In genomic region chr16:4487955-4488481, GRCh38 we compare ENCODE assay signal across 12 cellular contexts. TPM values are rescaled to one million over a fixed set of nuclear protein-coding genes. Genes with fewer than 3 reads are reported as not detected.
DNase-seq lines count a peak whose midpoint lies in the region; ATAC-seq and TF ChIP-seq lines count a peak whose summit lies in the region.
"Had no signal": no experiment of that assay in that cellular context is flagged by ENCODE, and none has a peak within 500 bp of the region (broad histone marks: within the 10 kb centered on the region; RNA-seq: fewer than 3 reads in every experiment).

No MANE protein-coding gene starts in this region.

- intact Hi-C loops in activated T-helper 1 cell treated with anti-CD3 and anti-CD28 coated beads, Interleukin-12 subunit alpha, Interleukin-12 subunit beta, Interleukin-2, Interleukin-4 antibody, amounts not matched to agents 30 ng/mL and 10 ng/mL and 1 ng/mL, durations not matched to agents 14 hours and 24 hours and 36 hours (cut with micrococcal nuclease): loop anchor here (1.0 kb wide), 2 partner anchors 12 to 17 kb away; partner anchors contain the start of gene HMOX2

- H3K36me3 ChIP-seq in endodermal cell (ENCODE audit: control insufficient read depth, insufficient read depth, low read length): peaks cover 14% of the 10 kb centered on the region

- no peaks in the 10 kb centered on the region for H3K9me3 ChIP-seq in endodermal cell (ENCODE audit: control insufficient read depth, low read length)
- H3K9me3 ChIP-seq: BE2C had no signal

- no peaks in the 10 kb centered on the region for H3K9me3 Mint-ChIP-seq in activated T-cell treated with anti-CD3 and anti-CD28 coated beads, Interleukin-2, amount 50 U/mL, for 4 hours
- H3K9me3 Mint-ChIP-seq in activated T-helper 1 cell treated with anti-CD3 and anti-CD28 coated beads, Interleukin-12 subunit alpha, Interleukin-12 subunit beta, Interleukin-2, Interleukin-4 antibody, amounts not matched to agents 30 ng/mL and 10 ng/mL and 1 ng/mL, durations not matched to agents 14 hours and 24 hours and 36 hours: no peaks in the 10 kb centered on the region
- no peaks in the 10 kb centered on the region for H3K9me3 Mint-ChIP-seq in stimulated activated effector memory CD8-positive, alpha-beta T cell treated with anti-CD3 and anti-CD28 coated beads, Interleukin-12 subunit alpha, Interleukin-12 subunit beta, amount 100 ng/mL, for 72 hours
- H3K9me3 Mint-ChIP-seq in endodermal cell: no peaks in the 10 kb centered on the region
- H3K9me3 Mint-ChIP-seq: IgD-negative memory B cell had no signal

- WGBS in endodermal cell (ENCODE audit: insufficient coverage in 1 of 2, insufficient read length in 1 of 2), 2 experiments: 95 to 100% methylated on average over 1 to 5 of the region's 5 CpGs

- H3K27me3 ChIP-seq in endodermal cell (ENCODE audit: control insufficient read depth, insufficient read depth, low read length, poor library complexity, severe bottlenecking): no peaks in the 10 kb centered on the region
- H3K27me3 ChIP-seq: BE2C had no signal

- TF ChIP-seq CTCF in foreskin fibroblast (IDR thresholded peaks at IDR 0.05; ENCODE audit: low read depth, low read length) (no peak), endodermal cell (conservative IDR thresholded peaks at IDR 0.05) (no peak)

- H3K27me3 Mint-ChIP-seq in activated T-cell treated with anti-CD3 and anti-CD28 coated beads, Interleukin-2, amount 50 U/mL, for 4 hours (ENCODE audit: low read depth): no peaks in the 10 kb centered on the region
- no peaks in the 10 kb centered on the region for H3K27me3 Mint-ChIP-seq in activated T-helper 1 cell treated with anti-CD3 and anti-CD28 coated beads, Interleukin-12 subunit alpha, Interleukin-12 subunit beta, Interleukin-2, Interleukin-4 antibody, amounts not matched to agents 30 ng/mL and 10 ng/mL and 1 ng/mL, durations not matched to agents 14 hours and 24 hours and 36 hours (ENCODE audit: insufficient read depth)
- H3K27me3 Mint-ChIP-seq in endodermal cell (ENCODE audit: insufficient read depth): no peaks in the 10 kb centered on the region
- H3K27me3 Mint-ChIP-seq: IgD-negative memory B cell had no signal

- H3K27ac ChIP-seq in endodermal cell (ENCODE audit: low read depth, low read length): no peak overlapping the region

- peak overlapping the region; percentile 47 for H3K4me3 Mint-ChIP-seq in activated T-cell treated with anti-CD3 and anti-CD28 coated beads, Interleukin-2, amount 50 U/mL, for 4 hours
- peak overlapping the region; percentile 48 for H3K4me3 Mint-ChIP-seq in activated T-helper 1 cell treated with anti-CD3 and anti-CD28 coated beads, Interleukin-12 subunit alpha, Interleukin-12 subunit beta, Interleukin-2, Interleukin-4 antibody, amounts not matched to agents 30 ng/mL and 10 ng/mL and 1 ng/mL, durations not matched to agents 14 hours and 24 hours and 36 hours
- H3K4me3 Mint-ChIP-seq in stimulated activated effector memory CD8-positive, alpha-beta T cell treated with anti-CD3 and anti-CD28 coated beads, Interleukin-12 subunit alpha, Interleukin-12 subunit beta, amount 100 ng/mL, for 72 hours: peak overlapping the region; percentile 46
- no peak overlapping the region for H3K4me3 Mint-ChIP-seq in endodermal cell
- H3K4me3 Mint-ChIP-seq: IgD-negative memory B cell had no signal

- H3K36me3 Mint-ChIP-seq in activated T-cell treated with anti-CD3 and anti-CD28 coated beads, Interleukin-2, amount 50 U/mL, for 4 hours (ENCODE audit: insufficient read depth): peaks cover 16% of the 10 kb centered on the region
- peaks cover 24% of the 10 kb centered on the region for H3K36me3 Mint-ChIP-seq in activated T-helper 1 cell treated with anti-CD3 and anti-CD28 coated beads, Interleukin-12 subunit alpha, Interleukin-12 subunit beta, Interleukin-2, Interleukin-4 antibody, amounts not matched to agents 30 ng/mL and 10 ng/mL and 1 ng/mL, durations not matched to agents 14 hours and 24 hours and 36 hours (ENCODE audit: low read depth)
- peaks cover 97% of the 10 kb centered on the region for H3K36me3 Mint-ChIP-seq in stimulated activated effector memory CD8-positive, alpha-beta T cell treated with anti-CD3 and anti-CD28 coated beads, Interleukin-12 subunit alpha, Interleukin-12 subunit beta, amount 100 ng/mL, for 72 hours
- H3K36me3 Mint-ChIP-seq in endodermal cell (ENCODE audit: low read depth): peaks cover 10% of the 10 kb centered on the region

- no peak for DNase-seq in activated T-cell treated with anti-CD3 and anti-CD28 coated beads, Interleukin-2, amount 50 U/mL, for 4 hours
- DNase-seq in activated T-cell treated with anti-CD3 and anti-CD28 coated beads, Interleukin-2, amount 50 U/mL, for 48 hours: no peak
- no peak for DNase-seq in activated T-helper 1 cell treated with anti-CD3 and anti-CD28 coated beads, Interleukin-12 subunit alpha, Interleukin-12 subunit beta, Interleukin-2, Interleukin-4 antibody, amounts not matched to agents 30 ng/mL and 10 ng/mL and 1 ng/mL, durations not matched to agents 14 hours and 24 hours and 36 hours (ENCODE audit: low spot score)
- peak; percentile 29 to 58 for DNase-seq in foreskin fibroblast
- DNase-seq in stimulated activated effector memory CD8-positive, alpha-beta T cell treated with anti-CD3 and anti-CD28 coated beads, Interleukin-12 subunit alpha, Interleukin-12 subunit beta, amount 100 ng/mL, for 72 hours (ENCODE audit: low spot score in 2 of 2): no peak
- DNase-seq in SKM-1 (lab: John Stamatoyannopoulos, UW; ENCODE audit: unreplicated experiment): no peak
- no peak for DNase-seq in endodermal cell
- DNase-seq: activated CD8-positive, alpha-beta memory T cell treated with anti-CD3 and anti-CD28 coated beads for 24 hours; BE2C; effector CD8-positive, alpha-beta T cell had no signal

- no peak overlapping the region for H3K4me3 ChIP-seq in foreskin fibroblast (ENCODE audit: low read depth in 1 of 2, low read length in 2 of 2)
- no peak overlapping the region for H3K4me3 ChIP-seq in endodermal cell (ENCODE audit: low read length)

- peaks cover 62% of the 10 kb centered on the region for H3K4me1 Mint-ChIP-seq in activated T-cell treated with anti-CD3 and anti-CD28 coated beads, Interleukin-2, amount 50 U/mL, for 4 hours (ENCODE audit: low read depth)
- H3K4me1 Mint-ChIP-seq in activated T-helper 1 cell treated with anti-CD3 and anti-CD28 coated beads, Interleukin-12 subunit alpha, Interleukin-12 subunit beta, Interleukin-2, Interleukin-4 antibody, amounts not matched to agents 30 ng/mL and 10 ng/mL and 1 ng/mL, durations not matched to agents 14 hours and 24 hours and 36 hours (ENCODE audit: low read depth): peaks cover 45% of the 10 kb centered on the region
- peaks cover 57% of the 10 kb centered on the region for H3K4me1 Mint-ChIP-seq in stimulated activated effector memory CD8-positive, alpha-beta T cell treated with anti-CD3 and anti-CD28 coated beads, Interleukin-12 subunit alpha, Interleukin-12 subunit beta, amount 100 ng/mL, for 72 hours
- H3K4me1 Mint-ChIP-seq in endodermal cell: peaks cover 8% of the 10 kb centered on the region

- no peak for ATAC-seq in activated T-cell treated with anti-CD3 and anti-CD28 coated beads, Interleukin-2, amount 50 U/mL, for 4 hours
- peak; percentile 58 for ATAC-seq in stimulated activated effector memory CD8-positive, alpha-beta T cell treated with anti-CD3 and anti-CD28 coated beads, Interleukin-12 subunit alpha, Interleukin-12 subunit beta, amount 100 ng/mL, for 72 hours
- no peak for ATAC-seq in HG03097 (IDR thresholded peaks at IDR 0.05; ENCODE audit: low FRiP score, unreplicated experiment)

- no peak overlapping the region for H3K9ac ChIP-seq in endodermal cell (ENCODE audit: extremely low read depth, low read length, poor library complexity, severe bottlenecking)

- peak overlapping the region; percentile 76 for H3K27ac Mint-ChIP-seq in activated T-helper 1 cell treated with anti-CD3 and anti-CD28 coated beads, Interleukin-12 subunit alpha, Interleukin-12 subunit beta, Interleukin-2, Interleukin-4 antibody, amounts not matched to agents 30 ng/mL and 10 ng/mL and 1 ng/mL, durations not matched to agents 14 hours and 24 hours and 36 hours
- peak overlapping the region; percentile 92 for H3K27ac Mint-ChIP-seq in stimulated activated effector memory CD8-positive, alpha-beta T cell treated with anti-CD3 and anti-CD28 coated beads, Interleukin-12 subunit alpha, Interleukin-12 subunit beta, amount 100 ng/mL, for 72 hours
- H3K27ac Mint-ChIP-seq in endodermal cell: no peak overlapping the region

- no peaks in the 10 kb centered on the region for H3K4me1 ChIP-seq in endodermal cell (ENCODE audit: control insufficient read depth, insufficient read depth, low read length)
- H3K4me1 ChIP-seq: BE2C had no signal

RNA-seq across cellular contexts. Expression of gene HMOX2, which starts 11.8 kb away (rescaled TPM):
- total RNA-seq in activated T-cell treated with anti-CD3 and anti-CD28 coated beads, Interleukin-2, amount 50 U/mL, for 4 hours: 10 to 100 TPM; 79.9 to 85.3 (median 83.1) TPM
- total RNA-seq in activated T-helper 1 cell treated with anti-CD3 and anti-CD28 coated beads, Interleukin-12 subunit alpha, Interleukin-12 subunit beta, Interleukin-2, Interleukin-4 antibody, amounts not matched to agents 30 ng/mL and 10 ng/mL and 1 ng/mL, durations not matched to agents 14 hours and 24 hours and 36 hours: 64.7 and 68.4 TPM in 2 replicates
- total RNA-seq in endodermal cell: 10 to 100 TPM; 26.3 to 27.7 TPM
- polyA plus RNA-seq in endodermal cell (2013, experiment 1 of 2): 19.0 TPM
- 18.3 TPM for polyA plus RNA-seq in endodermal cell (2013, experiment 2 of 2)

RNA-seq across cellular contexts. Expression of gene NMRAL1, which starts 13.6 kb away (rescaled TPM):
- total RNA-seq in activated T-cell treated with anti-CD3 and anti-CD28 coated beads, Interleukin-2, amount 50 U/mL, for 4 hours: 10 to 100 TPM; 29.6 to 45.2 (median 41.5) TPM
- 21.7 and 25.0 TPM in 2 replicates for total RNA-seq in activated T-helper 1 cell treated with anti-CD3 and anti-CD28 coated beads, Interleukin-12 subunit alpha, Interleukin-12 subunit beta, Interleukin-2, Interleukin-4 antibody, amounts not matched to agents 30 ng/mL and 10 ng/mL and 1 ng/mL, durations not matched to agents 14 hours and 24 hours and 36 hours
- 10 to 100 TPM; 56.9 to 75.2 TPM for total RNA-seq in endodermal cell
- polyA plus RNA-seq in endodermal cell (2013, experiment 1 of 2): 20.8 TPM
- 22.4 TPM for polyA plus RNA-seq in endodermal cell (2013, experiment 2 of 2)

RNA-seq across cellular contexts. Expression of gene CDIP1, which starts 50.6 kb away (rescaled TPM):
- 10 to 100 TPM; 33.2 to 41.6 (median 39.7) TPM for total RNA-seq in activated T-cell treated with anti-CD3 and anti-CD28 coated beads, Interleukin-2, amount 50 U/mL, for 4 hours
- total RNA-seq in activated T-helper 1 cell treated with anti-CD3 and anti-CD28 coated beads, Interleukin-12 subunit alpha, Interleukin-12 subunit beta, Interleukin-2, Interleukin-4 antibody, amounts not matched to agents 30 ng/mL and 10 ng/mL and 1 ng/mL, durations not matched to agents 14 hours and 24 hours and 36 hours: 61.6 and 62.7 TPM in 2 replicates
- total RNA-seq in endodermal cell: 10 to 100 TPM; 41.8 to 64.4 TPM
- 41.6 TPM for polyA plus RNA-seq in endodermal cell (2013, experiment 1 of 2)
- 36.6 TPM for polyA plus RNA-seq in endodermal cell (2013, experiment 2 of 2)

Comparison
In these comparisons a context has a peak if more than half of its experiments do, and no peak if none do; other contexts are left out.
1. DNase-seq: peak in foreskin fibroblast (2 of 2); none in activated T-cell treated with anti-CD3 and anti-CD28 coated beads, Interleukin-2, amount 50 U/mL, for 4 hours (single experiment), activated T-cell treated with anti-CD3 and anti-CD28 coated beads, Interleukin-2, amount 50 U/mL, for 48 hours (0 of 2), activated T-helper 1 cell treated with anti-CD3 and anti-CD28 coated beads, Interleukin-12 subunit alpha, Interleukin-12 subunit beta, Interleukin-2, Interleukin-4 antibody, amounts not matched to agents 30 ng/mL and 10 ng/mL and 1 ng/mL, durations not matched to agents 14 hours and 24 hours and 36 hours (single experiment), stimulated activated effector memory CD8-positive, alpha-beta T cell treated with anti-CD3 and anti-CD28 coated beads, Interleukin-12 subunit alpha, Interleukin-12 subunit beta, amount 100 ng/mL, for 72 hours (0 of 2), SKM-1 (single experiment) and endodermal cell (single experiment).